In the genomic region with DNA sequence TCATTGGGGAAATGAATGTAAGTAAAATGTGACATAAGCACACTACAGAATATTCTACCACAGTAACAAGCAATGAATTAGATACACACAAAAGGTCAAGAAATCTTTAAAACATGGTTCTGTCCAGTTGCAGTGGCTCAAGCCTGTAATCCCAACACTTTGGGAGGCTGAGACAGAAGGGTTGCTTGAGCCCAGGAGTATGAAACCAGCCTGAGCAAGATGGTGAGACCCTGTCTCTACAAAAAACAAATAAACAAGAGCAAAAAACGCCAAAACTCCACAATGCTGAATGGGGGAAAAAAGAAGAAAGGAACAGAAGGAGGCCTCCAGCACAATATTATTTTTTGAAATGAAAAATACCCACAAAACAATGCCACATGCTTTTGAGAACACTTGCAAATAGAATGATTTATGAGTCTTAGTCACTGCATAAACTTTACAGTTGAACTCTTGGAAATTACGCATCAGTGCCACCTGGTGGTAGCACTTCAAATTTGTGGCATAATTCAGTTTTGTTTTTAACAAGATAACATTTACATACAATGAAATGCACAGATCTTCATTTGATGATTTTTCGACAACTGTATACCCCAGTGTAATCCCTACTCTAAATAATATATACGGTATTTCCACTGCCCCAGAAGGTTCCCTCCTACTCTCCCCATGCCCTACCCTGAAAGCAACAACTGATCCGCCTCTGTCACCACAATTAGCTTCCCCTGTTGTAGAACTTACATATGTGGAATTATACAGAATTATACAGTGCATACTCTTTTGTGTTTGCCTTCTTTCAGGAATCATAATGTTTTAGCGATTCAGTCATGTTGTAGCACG, we compare ENCODE assay signal across 8 cellular contexts. TPM values are rescaled to one million over a fixed set of nuclear protein-coding genes. Genes with fewer than 3 reads are reported as not detected.
DNase-seq lines count a peak whose midpoint lies in the region; ATAC-seq and TF ChIP-seq lines count a peak whose summit lies in the region.

No MANE protein-coding gene starts in this region.

- intact Hi-C loops in heart left ventricle (cut with DNase I) (loop anchor here in 9 of 10 donors (1.0 to 10.0 kb wide), 8 partner anchors 51 to 145 kb away; partner anchors contain the start of gene B4GALT1 (in 2 of the 9)), sigmoid colon (cut with DNase I) (loop anchor here (1.0 to 5.0 kb wide), 3 partner anchors 27 to 144 kb away; no protein-coding TSS in a partner anchor)

- peak in 2 of 4 donors; percentile 43 to 54 for ATAC-seq in heart left ventricle
- no peak for ATAC-seq in GM18520 (IDR thresholded peaks at IDR 0.05; ENCODE audit: unreplicated experiment)

- TF ChIP-seq POLR2A in heart left ventricle (IDR thresholded peaks at IDR 0.05) (no peak), sigmoid colon (IDR thresholded peaks at IDR 0.05) (no peak)

- no peaks in the 10 kb centered on the region for H3K9me3 Mint-ChIP-seq in activated naive CD4-positive, alpha-beta T cell treated with anti-CD3 and anti-CD28 coated beads, Interleukin-2, amount 50 U/mL, for 24 hours

- no peaks in the 10 kb centered on the region for H3K36me3 Mint-ChIP-seq in activated naive CD4-positive, alpha-beta T cell treated with anti-CD3 and anti-CD28 coated beads, Interleukin-2, amount 50 U/mL, for 24 hours

- TF ChIP-seq EP300 in sigmoid colon (IDR thresholded peaks at IDR 0.05): no peak

- H3K4me3 Mint-ChIP-seq in activated naive CD4-positive, alpha-beta T cell treated with anti-CD3 and anti-CD28 coated beads, Interleukin-2, amount 50 U/mL, for 24 hours: no peak overlapping the region

- no peaks in the 10 kb centered on the region for H3K27me3 Mint-ChIP-seq in activated naive CD4-positive, alpha-beta T cell treated with anti-CD3 and anti-CD28 coated beads, Interleukin-2, amount 50 U/mL, for 24 hours

- no peaks in the 10 kb centered on the region for H3K9me3 ChIP-seq in heart left ventricle
- no peaks in the 10 kb centered on the region for H3K9me3 ChIP-seq in sigmoid colon

- H3K27ac ChIP-seq in heart left ventricle (peak overlapping the region in 1 of 12 donors; percentile 42), sigmoid colon (no peak overlapping the region)

- H3K27ac Mint-ChIP-seq in activated naive CD4-positive, alpha-beta T cell treated with anti-CD3 and anti-CD28 coated beads, Interleukin-2, amount 50 U/mL, for 24 hours: peak overlapping the region; percentile 27

- peak; percentile 66 to 87 (median 82) for TF ChIP-seq CTCF in heart left ventricle (IDR thresholded peaks at IDR 0.05)
- peak; percentile 68 to 89 (median 77) for TF ChIP-seq CTCF in sigmoid colon (IDR thresholded peaks at IDR 0.05)

- H3K4me1 ChIP-seq in heart left ventricle (peaks cover 0 to 30% (median 3%) of the 10 kb centered on the region in 12 donors), sigmoid colon (peaks cover 0 to 8% (median 5%) of the 10 kb centered on the region in 4 donors)

- H3K4me3 ChIP-seq in heart left ventricle (no peak overlapping the region), sigmoid colon (no peak overlapping the region), H7 (ENCODE audit: insufficient read depth, low read depth, low read length) (no peak overlapping the region)

- 31 to 35% (median 33%) methylated on average over 7 of the region's 7 CpGs for WGBS in heart left ventricle, 4 donors
- WGBS in sigmoid colon, 2 donors: 19 to 30% methylated on average over 7 of the region's 7 CpGs

- peaks cover 15% of the 10 kb centered on the region for H3K4me1 Mint-ChIP-seq in activated naive CD4-positive, alpha-beta T cell treated with anti-CD3 and anti-CD28 coated beads, Interleukin-2, amount 50 U/mL, for 24 hours

- H3K36me3 ChIP-seq in heart left ventricle (no peaks in the 10 kb centered on the region), sigmoid colon (no peaks in the 10 kb centered on the region), H7 (replicated peaks; ENCODE audit: control insufficient read depth, insufficient read depth, low read length) (no peaks in the 10 kb centered on the region)

- DNase-seq in GDM1 (lab: John Stamatoyannopoulos, UW) (peak; percentile 56), LoVo (ENCODE audit: low spot score) (peak; percentile 80), SKM-1 treated with dmso at 0.1 percent for 144 hours (lab: John Stamatoyannopoulos, UW; ENCODE audit: unreplicated experiment) (peak; percentile 61), heart left ventricle (peak in 3 of 5 donors; percentile 50 to 52 (median 51)), sigmoid colon (no peak), H7 (no peak)

- H3K27me3 ChIP-seq in heart left ventricle (no peaks in the 10 kb centered on the region), sigmoid colon (no peaks in the 10 kb centered on the region), H7 (ENCODE audit: control insufficient read depth, insufficient read depth, low read length) (no peaks in the 10 kb centered on the region)

RNA-seq across cellular contexts. Expression of gene SPINK4, which starts 14.4 kb away (rescaled TPM):
- total RNA-seq in heart left ventricle: not detected
- polyA plus RNA-seq in heart left ventricle: not detected
- total RNA-seq in sigmoid colon: not detected
- polyA plus RNA-seq in sigmoid colon: 1,000 to 10,000 TPM in 1 of 3 donors, 100 to 1,000 TPM in 1, 10 to 100 TPM in 1; 26.4 to 1,105 (median 121) TPM
- not detected in 2 replicates for total RNA-seq in H7 (2014; rRNA removed; shearing (Covaris generic))

RNA-seq across cellular contexts. Expression of gene BAG1, which starts 39.0 kb away (rescaled TPM):
- total RNA-seq in heart left ventricle: 100 to 1,000 TPM in 6 of 9 donors, 10 to 100 TPM in 3; 71.0 to 144 (median 112) TPM
- polyA plus RNA-seq in heart left ventricle: 100 to 1,000 TPM; 110 to 132 TPM
- total RNA-seq in sigmoid colon: 100 to 1,000 TPM in 3 of 4 donors, 10 to 100 TPM in 1; 93.3 to 164 (median 135) TPM
- 100 to 1,000 TPM; 105 to 243 (median 198) TPM for polyA plus RNA-seq in sigmoid colon
- 27.8 and 28.7 TPM in 2 replicates for total RNA-seq in H7 (2014; rRNA removed; shearing (Covaris generic))

RNA-seq across cellular contexts. Expression of gene CHMP5, which starts 39.3 kb away (rescaled TPM):
- total RNA-seq in heart left ventricle: 10 to 100 TPM; 37.6 to 58.5 (median 53.0) TPM
- 10 to 100 TPM; 24.7 to 76.5 TPM for polyA plus RNA-seq in heart left ventricle
- total RNA-seq in sigmoid colon: 10 to 100 TPM; 54.6 to 79.6 (median 64.3) TPM
- 100 to 1,000 TPM in 2 of 3 donors, 10 to 100 TPM in 1; 80.6 to 307 (median 183) TPM for polyA plus RNA-seq in sigmoid colon
- total RNA-seq in H7 (2014; rRNA removed; shearing (Covaris generic)): 44.6 and 60.0 TPM in 2 replicates

RNA-seq across cellular contexts. Expression of gene B4GALT1, which starts 58.4 kb away (rescaled TPM):
- total RNA-seq in heart left ventricle (10 to 100 TPM; 27.4 to 73.3 (median 44.8) TPM), sigmoid colon (10 to 100 TPM; 20.3 to 28.0 (median 25.0) TPM)
- polyA plus RNA-seq in heart left ventricle (10 to 100 TPM; 10.6 to 37.2 TPM), sigmoid colon (100 to 1,000 TPM in 1 of 3 donors, 10 to 100 TPM in 2; 24.0 to 107 (median 61.5) TPM)
- 5.5 and 6.7 TPM in 2 replicates for total RNA-seq in H7 (2014; rRNA removed; shearing (Covaris generic))

Comparison
In these comparisons a context has a peak if more than half of its experiments do, and no peak if none do; other contexts are left out.
1. DNase-seq: peak in GDM1 (single experiment), LoVo (single experiment), SKM-1 treated with dmso at 0.1 percent for 144 hours (single experiment) and heart left ventricle (3 of 5); none in sigmoid colon (single experiment) and H7 (single experiment).